ENCODE assay signal across 1 cellular context in genomic region chr5:157187046-157187754, GRCh38.
TF ChIP-seq lines count a peak whose summit lies in the region.

No MANE protein-coding gene starts in this region.

TF ChIP-seq in GM23338, 12 proteins besides CTCF, POLR2A, EP300 and RAD21:
- TF ChIP-seq STAT1 (IDR thresholded peaks at IDR 0.05; ENCODE audit: unreplicated experiment) (no peak), JUNB (IDR thresholded peaks at IDR 0.05; ENCODE audit: unreplicated experiment) (no peak), NANOG (IDR thresholded peaks at IDR 0.05; ENCODE audit: borderline replicate concordance) (no peak), CREB1 (CRISPR knock-in tag; IDR thresholded peaks at IDR 0.05; ENCODE audit: low read depth) (no peak), ZNF331 (CRISPR knock-in tag; IDR thresholded peaks at IDR 0.05; ENCODE audit: low read depth) (no peak), ETS1 (IDR thresholded peaks at IDR 0.05) (no peak), POLR2AphosphoS5 (IDR thresholded peaks at IDR 0.05; ENCODE audit: low read depth) (no peak), ZNF114 (CRISPR knock-in tag; IDR thresholded peaks at IDR 0.05) (no peak)
